ENCODE assay signal across 1 cellular context in genomic region chr16:56970934-56971767, GRCh38.
TF ChIP-seq lines count a peak whose summit lies in the region.

No MANE protein-coding gene starts in this region.

TF ChIP-seq in GM12878, 131 proteins besides CTCF, POLR2A, EP300 and RAD21 (continued from another document):
- TF ChIP-seq ZNF687 (IDR thresholded peaks at IDR 0.05): peak; percentile 97
- TF ChIP-seq CREB1 (IDR thresholded peaks at IDR 0.05; ENCODE audit: low read depth): peak; percentile 72
- TF ChIP-seq, protein P1, sequence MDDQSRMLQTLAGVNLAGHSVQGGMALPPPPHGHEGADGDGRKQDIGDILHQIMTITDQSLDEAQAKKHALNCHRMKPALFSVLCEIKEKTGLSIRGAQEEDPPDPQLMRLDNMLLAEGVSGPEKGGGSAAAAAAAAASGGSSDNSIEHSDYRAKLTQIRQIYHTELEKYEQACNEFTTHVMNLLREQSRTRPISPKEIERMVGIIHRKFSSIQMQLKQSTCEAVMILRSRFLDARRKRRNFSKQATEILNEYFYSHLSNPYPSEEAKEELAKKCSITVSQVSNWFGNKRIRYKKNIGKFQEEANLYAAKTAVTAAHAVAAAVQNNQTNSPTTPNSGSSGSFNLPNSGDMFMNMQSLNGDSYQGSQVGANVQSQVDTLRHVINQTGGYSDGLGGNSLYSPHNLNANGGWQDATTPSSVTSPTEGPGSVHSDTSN (IDR thresholded peaks at IDR 0.05; ENCODE audit: insufficient replicate concordance, low read depth, low read length): peak; percentile 78
- TF ChIP-seq DPF2 (IDR thresholded peaks at IDR 0.05): peak; percentile 85
- TF ChIP-seq POU2F2 (IDR thresholded peaks at IDR 0.05; ENCODE audit: borderline replicate concordance, low read depth, low read length): 0 out of 3 replicates have a peak, but pooled peaks have one; percentile 14
- no peak for TF ChIP-seq NRF1 (conservative IDR thresholded peaks at IDR 0.05; ENCODE audit: low read depth, low read length)
- peak; percentile 95 for TF ChIP-seq MEF2B (IDR thresholded peaks at IDR 0.05; ENCODE audit: partially characterized antibody, poor library complexity, severe bottlenecking)
- TF ChIP-seq ETV6 (conservative IDR thresholded peaks at IDR 0.05 in 1 of 2, IDR thresholded peaks at IDR 0.05 in 1 of 2; ENCODE audit: borderline replicate concordance in 1 of 2, low read depth in 1 of 2): no peak
- peak in 1 of 2 experiments; percentile 41; a peak in 1 of 4 replicates for TF ChIP-seq BHLHE40 (IDR thresholded peaks at IDR 0.05; ENCODE audit: borderline replicate concordance in 1 of 2, low read depth in 2 of 2, low read length in 1 of 2)
- TF ChIP-seq LARP7 (IDR thresholded peaks at IDR 0.05): 0 out of 2 replicates have a peak, but pooled peaks have one; percentile 68
- no peak for TF ChIP-seq BACH1 (IDR thresholded peaks at IDR 0.05; ENCODE audit: borderline replicate concordance)
- peak; percentile 81 for TF ChIP-seq ATF7 (IDR thresholded peaks at IDR 0.05; ENCODE audit: low read depth)
- peak; percentile 19 for TF ChIP-seq SMAD1 (IDR thresholded peaks at IDR 0.05; ENCODE audit: low read depth, partially characterized antibody)
- TF ChIP-seq ZNF24 (IDR thresholded peaks at IDR 0.05): no peak
- 0 out of 2 replicates have a peak, but pooled peaks have one; percentile 8 for TF ChIP-seq MEF2A (IDR thresholded peaks at IDR 0.05; ENCODE audit: insufficient read depth, low read depth, low read length)
- TF ChIP-seq IKZF1 (conservative IDR thresholded peaks at IDR 0.05): peak; percentile 92
- peak; percentile 43; the same call in 1 of the 2 replicates for TF ChIP-seq BCL11A (IDR thresholded peaks at IDR 0.05; ENCODE audit: low read depth, low read length)
- TF ChIP-seq TAF1 (IDR thresholded peaks at IDR 0.05; ENCODE audit: borderline replicate concordance, low read depth, low read length): 0 out of 2 replicates have a peak, but pooled peaks have one; percentile 30
- TF ChIP-seq, protein P2, sequence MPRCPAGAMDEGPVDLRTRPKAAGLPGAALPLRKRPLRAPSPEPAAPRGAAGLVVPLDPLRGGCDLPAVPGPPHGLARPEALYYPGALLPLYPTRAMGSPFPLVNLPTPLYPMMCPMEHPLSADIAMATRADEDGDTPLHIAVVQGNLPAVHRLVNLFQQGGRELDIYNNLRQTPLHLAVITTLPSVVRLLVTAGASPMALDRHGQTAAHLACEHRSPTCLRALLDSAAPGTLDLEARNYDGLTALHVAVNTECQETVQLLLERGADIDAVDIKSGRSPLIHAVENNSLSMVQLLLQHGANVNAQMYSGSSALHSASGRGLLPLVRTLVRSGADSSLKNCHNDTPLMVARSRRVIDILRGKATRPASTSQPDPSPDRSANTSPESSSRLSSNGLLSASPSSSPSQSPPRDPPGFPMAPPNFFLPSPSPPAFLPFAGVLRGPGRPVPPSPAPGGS (IDR thresholded peaks at IDR 0.05; ENCODE audit: borderline replicate concordance, insufficient read depth, low read depth, low read length, poor library complexity, severe bottlenecking): peak; percentile 16
- peak; percentile 54 for TF ChIP-seq GATAD2B (conservative IDR thresholded peaks at IDR 0.05; ENCODE audit: low read depth)
- TF ChIP-seq EED (IDR thresholded peaks at IDR 0.05; ENCODE audit: low read depth): peak; percentile 91
TF ChIP-seq in GM12878: peak in this region for 39.
